Comparison of ENCODE assay signal across 10 cellular contexts in the genomic region with DNA sequence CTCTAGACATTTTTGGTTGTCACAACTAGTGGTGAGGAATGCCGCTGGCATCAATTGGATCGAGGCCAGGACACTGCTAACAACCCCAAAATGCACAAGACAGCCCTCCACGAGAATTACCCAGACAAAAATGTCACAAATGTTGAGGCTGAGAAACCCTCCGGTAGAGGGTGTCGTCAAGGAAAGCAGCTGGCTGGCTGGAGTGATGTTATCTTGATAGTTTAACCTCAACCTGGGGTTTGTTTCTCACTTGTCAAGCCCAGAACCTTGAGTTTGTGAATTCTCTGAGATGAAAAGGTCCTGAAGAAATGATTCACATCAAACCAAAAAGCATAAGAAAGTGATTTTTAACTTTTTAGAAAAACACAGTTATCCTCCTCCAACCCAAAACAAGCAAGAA. TPM values are rescaled to one million over a fixed set of nuclear protein-coding genes. Genes with fewer than 3 reads are reported as not detected.
DNase-seq lines count a peak whose midpoint lies in the region; ATAC-seq and TF ChIP-seq lines count a peak whose summit lies in the region.
"Had no signal": no experiment of that assay in that cellular context is flagged by ENCODE, and none has a peak within 500 bp of the region (broad histone marks: within the 10 kb centered on the region; RNA-seq: fewer than 3 reads in every experiment).

No MANE protein-coding gene starts in this region.

- TF ChIP-seq CTCF in choroid plexus epithelial cell (conservative IDR thresholded peaks at IDR 0.05; ENCODE audit: low read depth, low read length), result peak; percentile 36
- TF ChIP-seq CTCF in mesothelial cell of epicardium (IDR thresholded peaks at IDR 0.05; ENCODE audit: unreplicated experiment), result no peak

- peaks cover 69% of the 10 kb centered on the region for H3K4me1 Mint-ChIP-seq in stimulated activated memory B cell treated with anti-CD40 and anti-IgM and Interleukin-4, amounts not matched to agents 10 μg/mL and 1 μg/mL and 100 μg/mL, for 72 hours
- H3K4me1 Mint-ChIP-seq in mesothelial cell of epicardium, result peaks cover 9% of the 10 kb centered on the region

- H3K36me3 Mint-ChIP-seq in stimulated activated memory B cell treated with anti-CD40 and anti-IgM and Interleukin-4, amounts not matched to agents 10 μg/mL and 1 μg/mL and 100 μg/mL, for 72 hours, result no peaks in the 10 kb centered on the region
- no peaks in the 10 kb centered on the region for H3K36me3 Mint-ChIP-seq in mesothelial cell of epicardium

- no peak overlapping the region for H3K4me3 ChIP-seq in choroid plexus epithelial cell (ENCODE audit: low read depth, low read length)
- H3K4me3 ChIP-seq: thoracic aorta had no signal

- H3K4me3 Mint-ChIP-seq in stimulated activated memory B cell treated with anti-CD40 and anti-IgM and Interleukin-4, amounts not matched to agents 10 μg/mL and 1 μg/mL and 100 μg/mL, for 72 hours, result peak overlapping the region; percentile 58
- H3K4me3 Mint-ChIP-seq in mesothelial cell of epicardium, result no peak overlapping the region

- H3K27ac Mint-ChIP-seq in stimulated activated memory B cell treated with anti-CD40 and anti-IgM and Interleukin-4, amounts not matched to agents 10 μg/mL and 1 μg/mL and 100 μg/mL, for 72 hours, result peak overlapping the region; percentile 81
- H3K27ac Mint-ChIP-seq in mesothelial cell of epicardium, result no peak overlapping the region

- no peaks in the 10 kb centered on the region for H3K27me3 Mint-ChIP-seq in stimulated activated memory B cell treated with anti-CD40 and anti-IgM and Interleukin-4, amounts not matched to agents 10 μg/mL and 1 μg/mL and 100 μg/mL, for 72 hours
- peaks cover 21% of the 10 kb centered on the region for H3K27me3 Mint-ChIP-seq in mesothelial cell of epicardium (ENCODE audit: low read depth)

- DNase-seq in NCI-H82 (lab: John Stamatoyannopoulos, UW) (peak; percentile 6), NCI-H82 treated with DMSO at 0.1 percent for 48 hours (lab: John Stamatoyannopoulos, UW; ENCODE audit: unreplicated experiment) (no peak), T-helper 2 cell (peak in 3 of 5 experiments; percentile 50 to 92 (median 80)), choroid plexus epithelial cell (ENCODE audit: low read depth) (peak; percentile 5), NCI-H1105 treated with DMSO at 0.1 percent for 48 hours (lab: John Stamatoyannopoulos, UW) (no peak), mesothelial cell of epicardium (ENCODE audit: low spot score in 2 of 2, unreplicated experiment in 2 of 2) (no peak)

- peak; percentile 64 for ATAC-seq in stimulated activated memory B cell treated with anti-CD40 and anti-IgM and Interleukin-4, amounts not matched to agents 10 μg/mL and 1 μg/mL and 100 μg/mL, for 72 hours
- ATAC-seq in GM18517 (IDR thresholded peaks at IDR 0.05; ENCODE audit: unreplicated experiment), result no peak

- H3K9me3 Mint-ChIP-seq in stimulated activated memory B cell treated with anti-CD40 and anti-IgM and Interleukin-4, amounts not matched to agents 10 μg/mL and 1 μg/mL and 100 μg/mL, for 72 hours, result no peaks in the 10 kb centered on the region
- no peaks in the 10 kb centered on the region for H3K9me3 Mint-ChIP-seq in mesothelial cell of epicardium

RNA-seq across cellular contexts. Expression of a gene that starts 21.1 kb away (rescaled TPM):
- total RNA-seq in mesothelial cell of epicardium, result 10.4 to 11.3 TPM (median 10.9 TPM) in 3 replicates
- total RNA-seq: lung microvascular endothelial cell had no signal

RNA-seq across cellular contexts. Expression of a gene that starts 35.9 kb away (rescaled TPM):
- total RNA-seq in mesothelial cell of epicardium, result 0.38 to 0.78 TPM (median 0.42 TPM) in 3 replicates
- total RNA-seq: lung microvascular endothelial cell had no signal

Comparison
In these comparisons a context has a peak if more than half of its experiments do, and no peak if none do; other contexts are left out.
1. DNase-seq: peak in NCI-H82 (single experiment), T-helper 2 cell (3 of 5) and choroid plexus epithelial cell (single experiment); none in NCI-H82 treated with DMSO at 0.1 percent for 48 hours (single experiment), NCI-H1105 treated with DMSO at 0.1 percent for 48 hours (single experiment) and mesothelial cell of epicardium (0 of 2).